14 cellular contexts compared by ENCODE assay signal in the genomic region with DNA sequence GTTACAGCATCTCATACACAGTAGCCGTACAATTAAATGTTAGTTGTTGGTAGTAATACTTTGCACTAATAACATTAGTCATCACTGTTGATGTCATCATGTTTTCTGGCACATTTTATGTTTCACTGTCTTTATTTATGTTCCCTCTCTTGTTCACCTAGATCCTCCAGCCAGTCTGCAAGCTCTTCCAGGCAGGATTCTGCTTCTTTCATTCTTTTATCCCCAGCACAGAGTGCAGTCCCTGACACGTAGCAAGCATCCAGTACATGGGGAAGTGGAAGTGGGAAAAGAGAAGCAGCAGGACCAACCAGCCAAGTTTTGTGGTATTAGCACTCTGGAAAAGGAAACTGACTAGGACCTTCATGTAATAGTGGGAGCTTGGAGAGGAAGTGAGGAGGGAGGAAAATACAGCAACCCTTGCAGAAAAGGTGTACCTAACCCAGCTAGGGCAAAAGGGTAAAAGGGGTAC.
DNase-seq lines count a peak whose midpoint lies in the region; ATAC-seq and TF ChIP-seq lines count a peak whose summit lies in the region.
"Had no signal": no experiment of that assay in that cellular context is flagged by ENCODE, and none has a peak within 500 bp of the region (broad histone marks: within the 10 kb centered on the region; RNA-seq: fewer than 3 reads in every experiment).

No MANE protein-coding gene starts in this region.

- no peak for TF ChIP-seq POLR2A in erythroblast (IDR thresholded peaks at IDR 0.05; ENCODE audit: low read length)

- WGBS in GM23248 (ENCODE audit: low coverage in 1 of 2, low lambda C conversion rate in 2 of 2, missing lambda C conversion rate in 2 of 2), 2 experiments = 38 to 47% methylated on average over 2 of the region's 2 CpGs

- BruUV-seq in OCI-LY7 (replicated peaks; lab: Mats Ljungman, UMichigan) = no TSS peak

- H3F3A ChIP-seq in GM23248 (ENCODE audit: insufficient read depth) = peaks cover 14% of the 10 kb centered on the region; the same call in 1 of the 2 replicates

- H2AFZ ChIP-seq in GM23248 = no peak overlapping the region
- H2AFZ ChIP-seq in OCI-LY7 (ENCODE audit: low read length) = peak overlapping the region; percentile 55

- in situ Hi-C loops in GM23248 (cut with MboI) = loop anchor here (5.0 to 10.0 kb wide), 2 partner anchors 170 to 292 kb away; no protein-coding TSS in a partner anchor

- intact Hi-C loops in OCI-LY7 (cut with micrococcal nuclease; ENCODE audit: unreplicated experiment) = no loop called here

- CTCF ChIA-PET in OCI-LY7 (lab: Charles Lee; ENCODE audit: unreplicated experiment) = no interaction called here

- ATAC-seq in GM21786 (IDR thresholded peaks at IDR 0.05; ENCODE audit: unreplicated experiment) = no peak
- ATAC-seq: HCT116 had no signal

- H3K9me3 ChIP-seq in GM23248 (ENCODE audit: low read depth) = no peaks in the 10 kb centered on the region
- no peaks in the 10 kb centered on the region for H3K9me3 ChIP-seq in OCI-LY7 (ENCODE audit: low read length)

- H3K36me3 ChIP-seq in GM23248 (ENCODE audit: low read depth) (no peaks in the 10 kb centered on the region), OCI-LY7 (ENCODE audit: insufficient read depth, low read length) (no peaks in the 10 kb centered on the region)

- H3K27me3 ChIP-seq in GM23248 (replicated peaks; ENCODE audit: insufficient read depth) = no peaks in the 10 kb centered on the region

- H4K20me1 ChIP-seq in GM23248 (ENCODE audit: insufficient read depth) (no peaks in the 10 kb centered on the region), OCI-LY7 (ENCODE audit: insufficient read depth, low read length) (no peaks in the 10 kb centered on the region)

- H3K27ac ChIP-seq in GM23248 (no peak overlapping the region), OCI-LY7 (ENCODE audit: low read depth, low read length, poor library complexity, severe bottlenecking) (no peak overlapping the region)
- H3K27ac ChIP-seq: SK-N-MC had no signal

- H3K4me2 ChIP-seq in GM23248 (ENCODE audit: unreplicated experiment) = no peak overlapping the region
- H3K4me2 ChIP-seq in OCI-LY7 (ENCODE audit: low read length) = no peak overlapping the region

- H3K4me1 ChIP-seq in GM23248 (ENCODE audit: insufficient read depth) (peaks cover 24% of the 10 kb centered on the region), OCI-LY7 (ENCODE audit: insufficient read depth, low read length, poor library complexity, severe bottlenecking) (peaks cover 8% of the 10 kb centered on the region)

- DNase-seq in GM23248 = peak; percentile 62
- no peak for DNase-seq in OCI-LY7 (ENCODE audit: low spot score)
- DNase-seq in erythroblast (lab: John Stamatoyannopoulos, UW) = peak; percentile 20 to 69
- peak; percentile 27 for DNase-seq in pons (ENCODE audit: low spot score)
- no peak for DNase-seq in NCI-H2029 treated with DMSO at 0.1 percent for 48 hours (lab: John Stamatoyannopoulos, UW)
- no peak for DNase-seq in ureter (ENCODE audit: low spot score)
- no peak for DNase-seq in effector CD4-positive, alpha-beta T cell
- DNase-seq: aorta; DMS153; NCI-H2107; stimulated activated CD4-positive, alpha-beta T cell treated with anti-CD3 and anti-CD28 coated beads, Interleukin-15, amount 100 ng/mL, for 24 hours had no signal

- H3K9me2 ChIP-seq in GM23248 (ENCODE audit: insufficient read depth) (no peaks in the 10 kb centered on the region), OCI-LY7 (ENCODE audit: insufficient read depth, low read length) (no peaks in the 10 kb centered on the region)

- H3K9ac ChIP-seq in GM23248 = no peak overlapping the region

- H3K79me2 ChIP-seq in GM23248 (ENCODE audit: insufficient read depth) (no peaks in the 10 kb centered on the region), OCI-LY7 (ENCODE audit: insufficient read depth, low read depth, low read length) (no peaks in the 10 kb centered on the region)

- H3K4me3 ChIP-seq in GM23248 = no peak overlapping the region
- no peak overlapping the region for H3K4me3 ChIP-seq in OCI-LY7 (ENCODE audit: low read depth, low read length, poor library complexity, severe bottlenecking)
- H3K4me3 ChIP-seq: SK-N-MC had no signal

- no peak for TF ChIP-seq CTCF in OCI-LY7 (conservative IDR thresholded peaks at IDR 0.05; ENCODE audit: low read length)

- POLR2A ChIA-PET in OCI-LY7 (lab: Charles Lee) = interaction anchor here (0.7 to 1.5 kb wide), 3 partner anchors 49 to 264 kb away, joined by 3 to 5 read pairs (median 3); no protein-coding TSS in a partner anchor

Comparison
In these comparisons a context has a peak if more than half of its experiments do, and no peak if none do; other contexts are left out.
1. DNase-seq: peak in GM23248 (single experiment), erythroblast (2 of 2) and pons (single experiment); none in OCI-LY7 (single experiment), NCI-H2029 treated with DMSO at 0.1 percent for 48 hours (single experiment), ureter (single experiment) and effector CD4-positive, alpha-beta T cell (single experiment).